8 cellular contexts compared by ENCODE assay signal in the genomic region with DNA sequence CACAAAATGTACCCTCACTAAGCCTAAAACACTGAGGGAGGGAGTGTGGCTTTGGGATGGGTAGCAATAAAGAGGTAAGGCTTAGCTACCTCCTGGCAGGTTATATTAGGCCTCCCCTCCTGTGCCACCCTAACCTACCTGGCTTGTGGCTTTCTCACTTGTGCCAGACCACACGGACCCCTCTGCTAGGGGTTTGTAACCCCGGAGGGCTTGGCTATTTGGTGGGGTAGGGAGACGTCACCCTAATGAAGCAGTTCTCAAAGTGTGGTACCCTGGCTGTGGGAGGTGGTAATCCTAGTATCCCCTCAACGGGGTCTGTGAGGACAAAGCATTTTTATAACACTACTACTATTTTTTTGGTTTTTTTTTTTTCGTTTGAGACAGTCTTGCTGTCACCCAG. TPM values are rescaled to one million over a fixed set of nuclear protein-coding genes. Genes with fewer than 3 reads are reported as not detected.
"Had no signal": no experiment of that assay in that cellular context is flagged by ENCODE, and none has a peak within 500 bp of the region (broad histone marks: within the 10 kb centered on the region; RNA-seq: fewer than 3 reads in every experiment).

No MANE protein-coding gene starts in this region.

- H3K4me3 ChIP-seq: K562 had no signal

- H3K27ac ChIP-seq: HL-60, KMS-11 had no signal

- H3K4me3 Mint-ChIP-seq: IgD-negative memory B cell had no signal

- DNase-seq: KBM-7, KG1 had no signal

- ATAC-seq: HepG2, K562 had no signal

- H3K9me3 Mint-ChIP-seq: IgD-negative memory B cell had no signal

- H3K27me3 Mint-ChIP-seq: IgD-negative memory B cell had no signal

- FAIRE-seq: HepG2, HTR-8/SVneo, K562 had no signal

- H3K4me2 ChIP-seq: KMS-11 had no signal

- H3K9ac ChIP-seq: KMS-11 had no signal

RNA-seq across cellular contexts. Expression of gene HMOX1, which starts 10.0 kb away (rescaled TPM):
- total RNA-seq: K562 had no signal
- polyA plus RNA-seq: K562 had no signal
